Comparison of ENCODE assay signal across 22 cellular contexts in the genomic region with DNA sequence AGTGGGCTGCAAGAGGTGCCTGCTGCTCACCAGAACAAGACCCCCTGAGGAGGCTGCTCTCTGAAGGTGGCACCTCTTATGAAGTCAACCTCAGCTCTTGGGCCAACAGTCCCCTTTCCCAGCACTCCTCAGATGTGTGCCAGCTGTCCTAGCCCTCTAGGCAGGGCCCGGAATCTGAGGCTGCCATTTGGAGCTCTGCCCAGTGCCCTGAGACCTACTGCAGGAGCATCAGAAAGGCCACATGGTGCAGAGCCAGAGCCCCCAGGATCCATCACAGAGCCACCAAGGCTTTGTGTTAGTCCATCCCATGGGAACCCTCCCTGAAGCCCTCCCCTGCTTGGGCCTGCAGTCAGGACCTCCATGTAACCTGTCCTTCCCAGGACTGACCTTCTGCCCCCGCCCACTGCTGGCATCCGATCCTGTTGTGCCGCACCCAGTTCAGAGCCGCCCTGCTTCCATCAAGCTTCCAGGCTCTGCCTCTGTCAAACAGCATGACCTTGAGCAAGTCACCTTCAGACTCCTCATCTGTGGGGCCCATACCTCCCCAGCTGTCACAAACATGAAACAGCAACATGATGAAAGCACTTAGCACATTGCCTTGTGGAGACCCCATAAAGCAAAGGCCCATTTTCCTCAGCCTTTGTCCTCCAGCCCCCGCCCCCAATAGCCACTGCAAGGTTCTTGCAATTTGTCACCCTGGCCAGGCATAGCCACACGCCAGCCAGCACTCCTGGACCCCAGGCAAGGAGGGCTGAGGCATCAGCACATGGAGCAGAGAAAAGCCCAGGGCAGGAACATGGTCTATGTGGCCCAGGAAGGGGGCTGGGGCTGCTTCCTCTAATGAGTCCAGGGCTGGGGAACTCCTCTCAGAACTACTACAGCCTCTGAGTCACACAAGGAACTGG. TPM values are rescaled to one million over a fixed set of nuclear protein-coding genes. Genes with fewer than 3 reads are reported as not detected.
DNase-seq lines count a peak whose midpoint lies in the region; TF ChIP-seq lines count a peak whose summit lies in the region.
"Had no signal": no experiment of that assay in that cellular context is flagged by ENCODE, and none has a peak within 500 bp of the region (broad histone marks: within the 10 kb centered on the region; RNA-seq: fewer than 3 reads in every experiment).

No MANE protein-coding gene starts in this region.

- peak; percentile 8 for DNase-seq in DMS 273 (lab: John Stamatoyannopoulos, UW; ENCODE audit: unreplicated experiment)
- DNase-seq in DMS 273 treated with DMSO at 0.1 percent for 48 hours (lab: John Stamatoyannopoulos, UW): no peak
- no peak for DNase-seq in caudate nucleus (lab: John Stamatoyannopoulos, UW)
- DNase-seq in thyroid gland: no peak
- DNase-seq in NCI-H128 (lab: John Stamatoyannopoulos, UW; ENCODE audit: unreplicated experiment): no peak
- no peak for DNase-seq in OCI-M2 (lab: John Stamatoyannopoulos, UW; ENCODE audit: unreplicated experiment)
- DNase-seq in NCI-H2081 treated with DMSO at 0.1 percent for 48 hours (lab: John Stamatoyannopoulos, UW): no peak
- DNase-seq: BE2C; CD4-positive, alpha-beta memory T cell; GOT3; HFFc6; NCI-H1105; NCI-H1694 treated with DMSO at 0.1 percent for 48 hours; NCI-H345; NCI-H526; OCI-M1; RPMI8226 had no signal

- H3K27me3 ChIP-seq in layer of hippocampus (ENCODE audit: control insufficient read depth, insufficient read depth, low read length) (no peaks in the 10 kb centered on the region), thyroid gland (no peaks in the 10 kb centered on the region)
- H3K27me3 ChIP-seq: BE2C had no signal

- H3K27ac ChIP-seq in caudate nucleus (ENCODE audit: low read depth, low read length) (peak overlapping the region; percentile 84), layer of hippocampus (ENCODE audit: low read depth, low read length) (peak overlapping the region; percentile 92), thyroid gland (peak overlapping the region in 2 of 3 donors; percentile 73 to 86)
- H3K27ac ChIP-seq: 22Rv1, KMS-11 had no signal

- H3K9me3 ChIP-seq in thyroid gland: no peaks in the 10 kb centered on the region
- H3K9me3 ChIP-seq: BE2C had no signal

- H3K4me1 ChIP-seq in thyroid gland: peaks cover 22 to 47% of the 10 kb centered on the region in 2 donors

- intact Hi-C loops in thyroid gland (cut with DNase I): loop anchor here (5.0 kb wide), 1 partner anchor 48 kb away; no protein-coding TSS in a partner anchor

- WGBS in thyroid gland, 2 donors: 83 to 90% methylated on average over 6 to 7 of the region's 7 CpGs

- no peak overlapping the region for H3K4me3 ChIP-seq in thyroid gland (replicated peaks in 1 of 3)

- TF ChIP-seq POLR2A in thyroid gland (IDR thresholded peaks at IDR 0.05): no peak

- no peak for TF ChIP-seq CTCF in thyroid gland (IDR thresholded peaks at IDR 0.05)

- H3K36me3 ChIP-seq in thyroid gland: no peaks in the 10 kb centered on the region
- H3K36me3 ChIP-seq: BE2C had no signal

RNA-seq across cellular contexts. Expression of a gene that starts 51.7 kb away (rescaled TPM):
- 10 to 100 TPM; 17.2 to 28.1 (median 23.6) TPM for total RNA-seq in thyroid gland
- total RNA-seq: CD4-positive, alpha-beta memory T cell; HepG2; HFFc6; MCF 10A had no signal
